ENCODE assay signal across 1 cellular context in genomic region chr10:10222288-10222945, GRCh38.
TF ChIP-seq lines count a peak whose summit lies in the region.

No MANE protein-coding gene starts in this region.

TF ChIP-seq in IMR-90, 13 proteins besides CTCF, POLR2A, EP300 and RAD21 (continued from another document):
- no peak for TF ChIP-seq ELK1 (IDR thresholded peaks at IDR 0.05; ENCODE audit: borderline replicate concordance, low read depth, low read length)
- no peak for TF ChIP-seq BHLHE40 (IDR thresholded peaks at IDR 0.05; ENCODE audit: low read depth, low read length)
- TF ChIP-seq USF2 (IDR thresholded peaks at IDR 0.05; ENCODE audit: low read depth, low read length): no peak
- no peak for TF ChIP-seq MAZ (IDR thresholded peaks at IDR 0.05; ENCODE audit: borderline replicate concordance, low read depth, low read length)
